ENCODE assay signal across 11 cellular contexts in the genomic region with DNA sequence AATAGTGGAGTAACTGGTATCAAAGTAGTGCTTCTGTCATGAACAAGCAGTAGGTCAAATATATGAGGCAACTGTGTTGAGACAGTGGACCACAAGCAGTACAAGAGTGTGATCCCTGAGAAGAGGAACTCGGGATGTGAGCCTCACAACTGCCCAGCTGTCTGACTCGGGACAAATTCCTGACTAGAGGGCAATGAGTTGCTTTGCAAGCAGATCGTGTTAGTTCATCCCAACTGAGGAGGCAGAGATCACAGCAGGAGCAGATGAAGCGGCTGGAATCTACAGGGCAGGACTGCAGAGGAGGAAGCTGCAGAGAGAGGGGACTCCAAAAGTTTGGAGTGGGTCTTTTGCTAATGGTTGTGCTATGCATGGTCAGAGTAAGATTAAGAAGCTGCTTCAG.
"Had no signal": no experiment of that assay in that cellular context is flagged by ENCODE, and none has a peak within 500 bp of the region (broad histone marks: within the 10 kb centered on the region; RNA-seq: fewer than 3 reads in every experiment).

No MANE protein-coding gene starts in this region.

- DNase-seq: activated CD4-positive, alpha-beta T cell treated with anti-CD3 and anti-CD28 coated beads, Interleukin-2, amount 50 U/mL, for 48 hours; activated naive CD4-positive, alpha-beta T cell treated with anti-CD3 and anti-CD28 coated beads, Interleukin-2, amount 50 U/mL, for 16 hours; colonic mucosa; foreskin keratinocyte; head of caudate nucleus; naive thymus-derived CD8-positive, alpha-beta T cell; retina; T-cell; T1000 had no signal

- H3K4me1 ChIP-seq: colonic mucosa, foreskin keratinocyte had no signal

- H3K4me3 ChIP-seq: colonic mucosa had no signal

- ATAC-seq: foreskin keratinocyte; naive thymus-derived CD8-positive, alpha-beta T cell; stimulated activated effector memory CD8-positive, alpha-beta T cell treated with anti-CD3 and anti-CD28 coated beads, Interleukin-12 subunit alpha, Interleukin-12 subunit beta, amount 100 ng/mL, for 72 hours; T-cell had no signal

- H3K4me3 Mint-ChIP-seq: naive thymus-derived CD8-positive, alpha-beta T cell; stimulated activated effector memory CD8-positive, alpha-beta T cell treated with anti-CD3 and anti-CD28 coated beads, Interleukin-12 subunit alpha, Interleukin-12 subunit beta, amount 100 ng/mL, for 72 hours; T-cell had no signal

- H3K36me3 ChIP-seq: colonic mucosa, neutrophil had no signal

- H3K27me3 ChIP-seq: colonic mucosa, foreskin keratinocyte, neutrophil had no signal

- H3K36me3 Mint-ChIP-seq: naive thymus-derived CD8-positive, alpha-beta T cell; stimulated activated effector memory CD8-positive, alpha-beta T cell treated with anti-CD3 and anti-CD28 coated beads, Interleukin-12 subunit alpha, Interleukin-12 subunit beta, amount 100 ng/mL, for 72 hours; T-cell had no signal

- H3K4me1 Mint-ChIP-seq: naive thymus-derived CD8-positive, alpha-beta T cell; stimulated activated effector memory CD8-positive, alpha-beta T cell treated with anti-CD3 and anti-CD28 coated beads, Interleukin-12 subunit alpha, Interleukin-12 subunit beta, amount 100 ng/mL, for 72 hours; T-cell had no signal

- H3K9me3 ChIP-seq: colonic mucosa, neutrophil had no signal

- H3K27ac Mint-ChIP-seq: naive thymus-derived CD8-positive, alpha-beta T cell; stimulated activated effector memory CD8-positive, alpha-beta T cell treated with anti-CD3 and anti-CD28 coated beads, Interleukin-12 subunit alpha, Interleukin-12 subunit beta, amount 100 ng/mL, for 72 hours; T-cell had no signal

- H3K27ac ChIP-seq: colonic mucosa, foreskin keratinocyte, neutrophil had no signal
